ENCODE assay signal across 24 cellular contexts in genomic region chr7:114375914-114376313, GRCh38. TPM values are rescaled to one million over a fixed set of nuclear protein-coding genes. Genes with fewer than 3 reads are reported as not detected.
"Had no signal": no experiment of that assay in that cellular context is flagged by ENCODE, and none has a peak within 500 bp of the region (broad histone marks: within the 10 kb centered on the region; RNA-seq: fewer than 3 reads in every experiment).

No MANE protein-coding gene starts in this region.

- H3K27ac ChIP-seq: adrenal gland, body of pancreas, pancreas, prostate gland, thoracic aorta, uterus had no signal

- H3K36me3 ChIP-seq: adrenal gland, pancreas, prostate gland, thoracic aorta, uterus had no signal

- H3K27me3 ChIP-seq: adrenal gland, body of pancreas, pancreas, uterus had no signal

- FAIRE-seq: pancreas, small intestine had no signal

- H3K4me3 ChIP-seq: adrenal gland, body of pancreas, pancreas, prostate gland, thoracic aorta, uterus had no signal

- DNase-seq: activated CD4-positive, alpha-beta T cell treated with anti-CD3 and anti-CD28 coated beads for 36 hours; activated CD4-positive, CD25-positive, alpha-beta regulatory T cell; activated CD8-positive, alpha-beta memory T cell treated with anti-CD3 and anti-CD28 coated beads for 24 hours; activated effector memory CD4-positive, alpha-beta T cell treated with anti-CD3 and anti-CD28 coated beads, Interleukin-2, amount 50 U/mL, for 16 hours; activated naive CD4-positive, alpha-beta T cell treated with anti-CD3 and anti-CD28 coated beads for 36 hours; activated naive CD8-positive, alpha-beta T cell treated with anti-CD3 and anti-CD28 coated beads for 36 hours; adrenal gland; aorta; body of pancreas; cortex of kidney; effector memory CD8-positive, alpha-beta T cell; islet precursor cell; left cardiac atrium; midbrain; naive thymus-derived CD4-positive, alpha-beta T cell; pancreas; retina; small intestine; stimulated activated CD4-positive, alpha-beta T cell treated with anti-CD3 and anti-CD28 coated beads, Interleukin-4, amount 100 ng/mL, for 24 hours; trophoblast cell; uterus had no signal

RNA-seq across cellular contexts. Expression of gene FOXP2, which starts 38.7 kb away (rescaled TPM):
- total RNA-seq: activated CD4-positive, alpha-beta T cell treated with anti-CD3 and anti-CD28 coated beads for 36 hours; activated naive CD4-positive, alpha-beta T cell treated with anti-CD3 and anti-CD28 coated beads for 36 hours; activated naive CD8-positive, alpha-beta T cell treated with anti-CD3 and anti-CD28 coated beads for 36 hours; activated T-helper 1 cell treated with anti-CD3 and anti-CD28 coated beads, Interleukin-12 subunit alpha, Interleukin-12 subunit beta, Interleukin-2, Interleukin-4 antibody, amounts not matched to agents 30 ng/mL and 10 ng/mL and 1 ng/mL, durations not matched to agents 14 hours and 24 hours and 36 hours; naive thymus-derived CD4-positive, alpha-beta T cell had no signal
- polyA plus RNA-seq: naive thymus-derived CD4-positive, alpha-beta T cell had no signal
